1 cellular context compared by ENCODE assay signal in genomic region chr14:77457115-77457521, GRCh38.
TF ChIP-seq lines count a peak whose summit lies in the region.

No MANE protein-coding gene starts in this region.

TF ChIP-seq in HepG2, 621 proteins besides CTCF, POLR2A, EP300 and RAD21 (continued from another document and continues in another):
- TF ChIP-seq CSRNP2 (CRISPR knock-in tag; conservative IDR thresholded peaks at IDR 0.05; ENCODE audit: low read depth), result no peak
- no peak for TF ChIP-seq THAP8 (CRISPR knock-in tag; IDR thresholded peaks at IDR 0.05; ENCODE audit: borderline replicate concordance)
- TF ChIP-seq ZFP91 (CRISPR knock-in tag; IDR thresholded peaks at IDR 0.05; ENCODE audit: borderline replicate concordance), result no peak
- TF ChIP-seq MXD1 (CRISPR knock-in tag; IDR thresholded peaks at IDR 0.05), result 0 out of 2 replicates have a peak, but pooled peaks have one; percentile 5
- no peak for TF ChIP-seq ZSCAN29 (CRISPR knock-in tag; conservative IDR thresholded peaks at IDR 0.05)
- TF ChIP-seq MED8 (CRISPR knock-in tag; IDR thresholded peaks at IDR 0.05; ENCODE audit: insufficient replicate concordance), result no peak
- TF ChIP-seq KMT2A (CRISPR knock-in tag; IDR thresholded peaks at IDR 0.05), result no peak
- TF ChIP-seq HOXA3 (CRISPR knock-in tag; IDR thresholded peaks at IDR 0.05), result no peak
- TF ChIP-seq ZIK1 (CRISPR knock-in tag; IDR thresholded peaks at IDR 0.05; ENCODE audit: borderline replicate concordance, low read depth), result peak; percentile 14; the same call in 1 of the 2 replicates
- peak; percentile 86 for TF ChIP-seq BORCS8-MEF2B (CRISPR knock-in tag; IDR thresholded peaks at IDR 0.05)
- no peak for TF ChIP-seq HMG20A (CRISPR knock-in tag; IDR thresholded peaks at IDR 0.05; ENCODE audit: borderline replicate concordance)
- no peak for TF ChIP-seq ZXDC (CRISPR knock-in tag; IDR thresholded peaks at IDR 0.05)
- TF ChIP-seq ZSCAN21 (CRISPR knock-in tag; IDR thresholded peaks at IDR 0.05; ENCODE audit: borderline replicate concordance), result peak; percentile 64; the same call in 1 of the 2 replicates
- TF ChIP-seq PHF8 (CRISPR knock-in tag; IDR thresholded peaks at IDR 0.05), result peak; percentile 77
- no peak for TF ChIP-seq HNRNPL (IDR thresholded peaks at IDR 0.05; ENCODE audit: low read depth, low read length)
- TF ChIP-seq SMARCE1 (IDR thresholded peaks at IDR 0.05; ENCODE audit: borderline replicate concordance), result no peak
- peak; percentile 36; the same call in 1 of the 2 replicates for TF ChIP-seq SALL1 (CRISPR knock-in tag; IDR thresholded peaks at IDR 0.05)
- no peak for TF ChIP-seq DDIT3 (CRISPR knock-in tag; IDR thresholded peaks at IDR 0.05)
- no peak for TF ChIP-seq ZNF782 (CRISPR knock-in tag; IDR thresholded peaks at IDR 0.05; ENCODE audit: borderline replicate concordance)
- TF ChIP-seq RAD51 (IDR thresholded peaks at IDR 0.05; ENCODE audit: borderline replicate concordance), result no peak
- peak; percentile 42; the same call in 1 of the 2 replicates for TF ChIP-seq ZMYM4 (CRISPR knock-in tag; IDR thresholded peaks at IDR 0.05)
- no peak for TF ChIP-seq YY1 (IDR thresholded peaks at IDR 0.05; ENCODE audit: insufficient read depth, insufficient replicate concordance, low read depth, low read length)
- TF ChIP-seq SOX5 (CRISPR knock-in tag; IDR thresholded peaks at IDR 0.05; ENCODE audit: borderline replicate concordance), result no peak; the same call in 1 of the 2 replicates
- 0 out of 2 replicates have a peak, but pooled peaks have one; percentile 10 for TF ChIP-seq ZNF746 (CRISPR knock-in tag; IDR thresholded peaks at IDR 0.05)
- TF ChIP-seq ZNF570 (CRISPR knock-in tag; IDR thresholded peaks at IDR 0.05; ENCODE audit: borderline replicate concordance), result no peak
- TF ChIP-seq FUBP1 (CRISPR knock-in tag; IDR thresholded peaks at IDR 0.05; ENCODE audit: borderline replicate concordance), result no peak
- TF ChIP-seq STAT5B (CRISPR knock-in tag; IDR thresholded peaks at IDR 0.05), result no peak
- TF ChIP-seq SNAPC4 (CRISPR knock-in tag; IDR thresholded peaks at IDR 0.05), result no peak
- peak; percentile 6 for TF ChIP-seq ZNF883 (CRISPR knock-in tag; IDR thresholded peaks at IDR 0.05; ENCODE audit: not compliant biosample characterization)
- 0 out of 2 replicates have a peak, but pooled peaks have one; percentile 7 for TF ChIP-seq ETV6 (CRISPR knock-in tag; conservative IDR thresholded peaks at IDR 0.05)
- no peak for TF ChIP-seq SMAD1 (CRISPR knock-in tag; IDR thresholded peaks at IDR 0.05; ENCODE audit: borderline replicate concordance, low read depth)
- no peak for TF ChIP-seq ZMAT3 (CRISPR knock-in tag; conservative IDR thresholded peaks at IDR 0.05)
- TF ChIP-seq ZNF451 (CRISPR knock-in tag; IDR thresholded peaks at IDR 0.05), result no peak; the same call in 1 of the 2 replicates
- TF ChIP-seq CSRNP1 (CRISPR knock-in tag; IDR thresholded peaks at IDR 0.05), result 0 out of 2 replicates have a peak, but pooled peaks have one; percentile 25
- no peak for TF ChIP-seq NFATC3 (CRISPR knock-in tag; IDR thresholded peaks at IDR 0.05)
- TF ChIP-seq ZNF432 (CRISPR knock-in tag; IDR thresholded peaks at IDR 0.05; ENCODE audit: borderline replicate concordance), result no peak
- TF ChIP-seq ZNF232 (CRISPR knock-in tag; IDR thresholded peaks at IDR 0.05; ENCODE audit: borderline replicate concordance), result no peak
- TF ChIP-seq PATZ1 (CRISPR knock-in tag; IDR thresholded peaks at IDR 0.05), result no peak
- TF ChIP-seq IKZF5 (CRISPR knock-in tag; IDR thresholded peaks at IDR 0.05), result peak; percentile 83; the same call in 1 of the 2 replicates
- TF ChIP-seq ZNF768 (CRISPR knock-in tag; IDR thresholded peaks at IDR 0.05), result no peak
